ENCODE assay signal across 14 cellular contexts in genomic region chr1:14140800-14141526, GRCh38.
A peak's percentile ranks its signal among the peaks of the same experiment; 100 is the strongest.
DNase-seq lines count a peak whose midpoint lies in the region; ATAC-seq and TF ChIP-seq lines count a peak whose summit lies in the region.
"Had no signal": no experiment of that assay in that cellular context is flagged by ENCODE, and none has a peak within 500 bp of the region (broad histone marks: within the 10 kb centered on the region; RNA-seq: fewer than 3 reads in every experiment).

No MANE protein-coding gene starts in this region.

- H4K20me1 ChIP-seq in mammary epithelial cell (ENCODE audit: insufficient read depth, low read length) (no peaks in the 10 kb centered on the region), hepatocyte (ENCODE audit: insufficient read depth, poor library complexity, severe bottlenecking) (no peaks in the 10 kb centered on the region)

- TF ChIP-seq CTCF in mammary epithelial cell (conservative IDR thresholded peaks at IDR 0.05 in 1 of 2, IDR thresholded peaks at IDR 0.05 in 1 of 2; ENCODE audit: extremely low read depth in 1 of 2, insufficient read depth in 1 of 2, low read depth in 1 of 2, low read length in 2 of 2) (no peak), hepatocyte (IDR thresholded peaks at IDR 0.05; ENCODE audit: poor library complexity) (no peak)

- no peaks in the 10 kb centered on the region for H3K9me2 ChIP-seq in hepatocyte (replicated peaks; ENCODE audit: insufficient read depth)

- H3K9me3 Mint-ChIP-seq in effector memory CD8-positive, alpha-beta T cell, result peaks cover 0 to 8% of the 10 kb centered on the region in 2 donors

- 32% methylated on average over 10 of the region's 17 CpGs for WGBS in mammary epithelial cell (ENCODE audit: low coverage, missing lambda C conversion rate)
- 82% methylated on average over 17 of the region's 17 CpGs for WGBS in hepatocyte (ENCODE audit: low lambda C conversion rate, missing lambda C conversion rate)

- BruUV-seq in mammary epithelial cell (replicated peaks; lab: Mats Ljungman, UMichigan), result no TSS peak

- H3K4me3 Mint-ChIP-seq in effector memory CD8-positive, alpha-beta T cell, result no peak overlapping the region
- H3K4me3 Mint-ChIP-seq: CD14-positive monocyte had no signal

- H3K4me2 ChIP-seq in mammary epithelial cell (ENCODE audit: insufficient read depth, low read depth, low read length) (peak overlapping the region; percentile 43), hepatocyte (no peak overlapping the region)

- dilution Hi-C loops in mammary epithelial cell (cut with HindIII; ENCODE audit: low sequenced_read_pairs), result no loop called here

- peaks cover 30% of the 10 kb centered on the region for H3K4me1 ChIP-seq in mammary epithelial cell (ENCODE audit: insufficient read depth, low read length)
- H3K4me1 ChIP-seq in hepatocyte (ENCODE audit: insufficient read depth), result no peaks in the 10 kb centered on the region
- peaks cover 6 to 15% (median 10%) of the 10 kb centered on the region in 3 donors for H3K4me1 ChIP-seq in skeletal muscle tissue (ENCODE audit: control insufficient read depth in 3 of 3, insufficient read depth in 3 of 3, low read length in 3 of 3)

- no peaks in the 10 kb centered on the region for H3K4me1 Mint-ChIP-seq in effector memory CD8-positive, alpha-beta T cell (ENCODE audit: low read depth in 2 of 2)
- H3K4me1 Mint-ChIP-seq: CD14-positive monocyte had no signal

- CTCF ChIA-PET in mammary epithelial cell (lab: Charles Lee; ENCODE audit: low non-redundant PET), result no interaction called here

- no peak for ATAC-seq in GM19397 (IDR thresholded peaks at IDR 0.05; ENCODE audit: unreplicated experiment)
- ATAC-seq in GM18498 (IDR thresholded peaks at IDR 0.05; ENCODE audit: unreplicated experiment), result no peak
- ATAC-seq in effector memory CD8-positive, alpha-beta T cell (replicated peaks), result no peak
- ATAC-seq: foreskin keratinocyte, HCT116 had no signal

- H3K9ac ChIP-seq in mammary epithelial cell (ENCODE audit: insufficient read depth, low read length) (no peak overlapping the region), skeletal muscle tissue (ENCODE audit: low read depth in 1 of 3, low read length in 3 of 3) (no peak overlapping the region)

- no peak overlapping the region for H3K27ac Mint-ChIP-seq in effector memory CD8-positive, alpha-beta T cell
- H3K27ac Mint-ChIP-seq: CD14-positive monocyte had no signal

- H3K27me3 ChIP-seq in mammary epithelial cell (ENCODE audit: insufficient read depth, low read length), result no peaks in the 10 kb centered on the region
- no peaks in the 10 kb centered on the region for H3K27me3 ChIP-seq in hepatocyte
- peaks cover 2 to 13% (median 8%) of the 10 kb centered on the region in 3 donors for H3K27me3 ChIP-seq in skeletal muscle tissue (ENCODE audit: control insufficient read depth in 3 of 3, insufficient read depth in 3 of 3, low read length in 3 of 3)
- H3K27me3 ChIP-seq: foreskin keratinocyte had no signal

- intact Hi-C loops in mammary epithelial cell (cut with micrococcal nuclease), result no loop called here

- H3K9me3 ChIP-seq in mammary epithelial cell (replicated peaks; ENCODE audit: insufficient read depth, low read length) (no peaks in the 10 kb centered on the region), hepatocyte (ENCODE audit: low read depth) (no peaks in the 10 kb centered on the region), skeletal muscle tissue (ENCODE audit: control insufficient read depth in 3 of 3, low read length in 3 of 3) (no peaks in the 10 kb centered on the region)

- in situ Hi-C loops in mammary epithelial cell (cut with MboI; ENCODE audit: low sequenced_read_pairs in 2 of 2), result no loop called here

- H3K79me2 ChIP-seq in mammary epithelial cell (ENCODE audit: insufficient read depth, low read length) (no peaks in the 10 kb centered on the region), hepatocyte (no peaks in the 10 kb centered on the region)

- DNase-seq in HS-27A (ENCODE audit: low read depth) (peak; percentile 52), mammary epithelial cell (no peak), hepatocyte (ENCODE audit: low spot score) (peak; percentile 37), GDM1 (lab: John Stamatoyannopoulos, UW) (no peak)
- no peak for DNase-seq in effector memory CD8-positive, alpha-beta T cell
- DNase-seq: foreskin keratinocyte, NCI-H1417 treated with DMSO at 0.1 percent for 48 hours, OCI-M1 had no signal

- no peaks in the 10 kb centered on the region for H3K36me3 Mint-ChIP-seq in effector memory CD8-positive, alpha-beta T cell (ENCODE audit: insufficient read depth)
- H3K36me3 Mint-ChIP-seq: CD14-positive monocyte had no signal

- H2AFZ ChIP-seq in mammary epithelial cell (ENCODE audit: low read depth, low read length) (peak overlapping the region; percentile 70), hepatocyte (no peak overlapping the region)

- H3K4me3 ChIP-seq in mammary epithelial cell (replicated peaks in 1 of 3; ENCODE audit: insufficient read depth in 1 of 3, low read depth in 2 of 3, low read length in 3 of 3), result no peak overlapping the region
- no peak overlapping the region for H3K4me3 ChIP-seq in hepatocyte
- no peak overlapping the region for H3K4me3 ChIP-seq in skeletal muscle tissue (ENCODE audit: low read length in 3 of 3)

- H3K27me3 Mint-ChIP-seq in effector memory CD8-positive, alpha-beta T cell, result peaks cover 24 to 27% of the 10 kb centered on the region in 2 donors

- H3K27ac ChIP-seq in mammary epithelial cell (ENCODE audit: insufficient read depth, low read depth, low read length) (no peak overlapping the region), hepatocyte (no peak overlapping the region), skeletal muscle tissue (ENCODE audit: low read depth, low read length) (peak overlapping the region; percentile 3)
- H3K27ac ChIP-seq: foreskin keratinocyte, HL-60 had no signal

- no peaks in the 10 kb centered on the region for H3K36me3 ChIP-seq in mammary epithelial cell (ENCODE audit: insufficient read depth, low read length)
- H3K36me3 ChIP-seq in hepatocyte (replicated peaks; ENCODE audit: insufficient read depth, low read depth), result no peaks in the 10 kb centered on the region
- H3K36me3 ChIP-seq in skeletal muscle tissue (ENCODE audit: control insufficient read depth in 3 of 3, insufficient read depth in 3 of 3, low read length in 3 of 3), result no peaks in the 10 kb centered on the region

Comparison
In these comparisons a context has a peak if more than half of its experiments do, and no peak if none do; other contexts are left out.
1. DNase-seq: peak in HS-27A (single experiment) and hepatocyte (single experiment); none in mammary epithelial cell (single experiment), GDM1 (single experiment) and effector memory CD8-positive, alpha-beta T cell (0 of 3).